Comparison of ENCODE assay signal across 2 cellular contexts in genomic region chr10:75762436-75762802, GRCh38.
TF ChIP-seq lines count a peak whose summit lies in the region.

No MANE protein-coding gene starts in this region.

TF ChIP-seq in A549, 52 proteins besides CTCF, POLR2A, EP300 and RAD21 (continued from another document):
- TF ChIP-seq MAX (IDR thresholded peaks at IDR 0.05) (no peak), NFE2L2 (conservative IDR thresholded peaks at IDR 0.05; ENCODE audit: low read length) (no peak), FOXS1 (CRISPR knock-in tag; IDR thresholded peaks at IDR 0.05) (no peak), CEBPB (IDR thresholded peaks at IDR 0.05) (no peak), POLR2AphosphoS2 (conservative IDR thresholded peaks at IDR 0.05; ENCODE audit: low read length) (no peak), HDAC2 (IDR thresholded peaks at IDR 0.05) (no peak), PHF8 (IDR thresholded peaks at IDR 0.05; ENCODE audit: borderline replicate concordance, low read depth) (no peak), E2F6 (IDR thresholded peaks at IDR 0.05; ENCODE audit: borderline replicate concordance, low read depth) (no peak), CBX2 (IDR thresholded peaks at IDR 0.05; ENCODE audit: borderline replicate concordance, low read depth) (no peak), JUN (IDR thresholded peaks at IDR 0.05) (no peak), ZFP36 (IDR thresholded peaks at IDR 0.05; ENCODE audit: borderline replicate concordance, partially characterized antibody) (no peak)

TF ChIP-seq in HepG2, 621 proteins besides CTCF, POLR2A, EP300 and RAD21 (continued from another document and continues in another):
- TF ChIP-seq SNAI1 (CRISPR knock-in tag; IDR thresholded peaks at IDR 0.05; ENCODE audit: borderline replicate concordance) (no peak), JUND (CRISPR knock-in tag; IDR thresholded peaks at IDR 0.05) (no peak), PCBP2 (optimal IDR thresholded peaks at IDR 0.05; ENCODE audit: low read depth, low read length, poor library complexity, severe bottlenecking) (no peak), ZNF275 (CRISPR knock-in tag; IDR thresholded peaks at IDR 0.05; ENCODE audit: borderline replicate concordance) (no peak), NFYB (CRISPR knock-in tag; IDR thresholded peaks at IDR 0.05) (no peak), ZNF747 (CRISPR knock-in tag; IDR thresholded peaks at IDR 0.05; ENCODE audit: borderline replicate concordance) (no peak), ZNF841 (CRISPR knock-in tag; IDR thresholded peaks at IDR 0.05; ENCODE audit: borderline replicate concordance) (no peak), U2AF1 (optimal IDR thresholded peaks at IDR 0.05; ENCODE audit: low read depth, low read length) (no peak), NCOR1 (IDR thresholded peaks at IDR 0.05; ENCODE audit: borderline replicate concordance, low read length) (no peak), PAXIP1 (CRISPR knock-in tag; conservative IDR thresholded peaks at IDR 0.05) (no peak), ZGPAT (CRISPR knock-in tag; IDR thresholded peaks at IDR 0.05) (no peak), GATAD1 (CRISPR knock-in tag; IDR thresholded peaks at IDR 0.05) (no peak), SP1 (IDR thresholded peaks at IDR 0.05) (no peak), SP1 (CRISPR knock-in tag; IDR thresholded peaks at IDR 0.05) (no peak), ZMYM3 (CRISPR knock-in tag; IDR thresholded peaks at IDR 0.05) (0 out of 2 replicates have a peak, but pooled peaks have one; percentile 12), ZBTB40 (IDR thresholded peaks at IDR 0.05) (no peak), ZBTB40 (CRISPR knock-in tag; IDR thresholded peaks at IDR 0.05) (no peak), PRMT3 (CRISPR knock-in tag; IDR thresholded peaks at IDR 0.05; ENCODE audit: borderline replicate concordance, low read depth) (no peak), REPIN1 (CRISPR knock-in tag; IDR thresholded peaks at IDR 0.05; ENCODE audit: borderline replicate concordance, low read depth) (no peak), PBX2 (CRISPR knock-in tag; IDR thresholded peaks at IDR 0.05) (no peak), ZNF468 (CRISPR knock-in tag; IDR thresholded peaks at IDR 0.05) (no peak), YY1 (IDR thresholded peaks at IDR 0.05; ENCODE audit: insufficient read depth, insufficient replicate concordance, low read depth, low read length) (no peak), ZBTB26 (CRISPR knock-in tag; IDR thresholded peaks at IDR 0.05; ENCODE audit: borderline replicate concordance) (no peak), HNF4A (CRISPR knock-in tag; IDR thresholded peaks at IDR 0.05) (peak; percentile 68), ZNF230 (CRISPR knock-in tag; IDR thresholded peaks at IDR 0.05) (no peak), U2AF2 (IDR thresholded peaks at IDR 0.05; ENCODE audit: low read depth, low read length) (no peak), MAFG (CRISPR knock-in tag; IDR thresholded peaks at IDR 0.05) (no peak), ELF3 (CRISPR knock-in tag; IDR thresholded peaks at IDR 0.05) (no peak), ZNF629 (CRISPR knock-in tag; conservative IDR thresholded peaks at IDR 0.05) (peak; percentile 75), JARID2 (CRISPR knock-in tag; IDR thresholded peaks at IDR 0.05; ENCODE audit: insufficient replicate concordance) (no peak), FOXA1 (IDR thresholded peaks at IDR 0.05) (no peak), FOXA1 (CRISPR knock-in tag; IDR thresholded peaks at IDR 0.05) (0 out of 2 replicates have a peak, but pooled peaks have one; percentile 20), MXD4 (CRISPR knock-in tag; IDR thresholded peaks at IDR 0.05) (no peak), GPN1 (CRISPR knock-in tag; IDR thresholded peaks at IDR 0.05; ENCODE audit: borderline replicate concordance) (no peak), KAT2B (IDR thresholded peaks at IDR 0.05; ENCODE audit: borderline replicate concordance, low read depth, low read length) (no peak), TFE3 (CRISPR knock-in tag; IDR thresholded peaks at IDR 0.05) (no peak), BHLHE40 (IDR thresholded peaks at IDR 0.05; ENCODE audit: low read length) (no peak), ZNF460 (CRISPR knock-in tag; IDR thresholded peaks at IDR 0.05; ENCODE audit: borderline replicate concordance) (no peak), NFKB2 (CRISPR knock-in tag; IDR thresholded peaks at IDR 0.05; ENCODE audit: borderline replicate concordance) (no peak), SRY (CRISPR knock-in tag; IDR thresholded peaks at IDR 0.05) (no peak), ZNF703 (CRISPR knock-in tag; IDR thresholded peaks at IDR 0.05; ENCODE audit: borderline replicate concordance) (no peak), CEBPG (CRISPR knock-in tag; IDR thresholded peaks at IDR 0.05) (no peak)
